ENCODE assay signal across 25 cellular contexts in the genomic region with DNA sequence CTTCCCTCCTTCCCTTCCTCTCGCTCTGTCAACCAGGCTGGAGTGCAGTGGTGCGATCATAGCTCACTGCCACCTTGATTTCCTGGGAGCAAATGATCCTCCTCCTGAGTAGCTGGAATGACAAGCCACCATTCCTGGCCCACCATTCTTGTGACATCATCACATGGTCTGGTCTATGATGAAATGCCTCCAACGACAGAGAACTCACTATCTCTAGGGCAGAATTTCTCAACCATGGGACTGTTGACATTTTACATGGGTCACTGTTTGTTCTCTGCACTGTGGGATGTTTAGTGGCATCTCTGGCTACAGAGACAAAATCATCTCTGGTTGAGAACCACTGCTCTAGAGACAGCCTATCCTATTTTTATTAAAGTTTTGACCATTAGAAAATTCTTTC. TPM values are rescaled to one million over a fixed set of nuclear protein-coding genes. Genes with fewer than 3 reads are reported as not detected.
DNase-seq lines count a peak whose midpoint lies in the region; ATAC-seq and TF ChIP-seq lines count a peak whose summit lies in the region.
"Had no signal": no experiment of that assay in that cellular context is flagged by ENCODE, and none has a peak within 500 bp of the region (broad histone marks: within the 10 kb centered on the region; RNA-seq: fewer than 3 reads in every experiment).

No MANE protein-coding gene starts in this region.

- peak overlapping the region; percentile 41 to 50 for H3K27ac Mint-ChIP-seq in effector memory CD8-positive, alpha-beta T cell
- H3K27ac Mint-ChIP-seq: activated naive CD8-positive, alpha-beta T cell; stimulated activated effector memory CD8-positive, alpha-beta T cell treated with anti-CD3 and anti-CD28 coated beads, Interleukin-12 subunit alpha, Interleukin-12 subunit beta, amount 100 ng/mL, for 72 hours had no signal

- H3K27me3 Mint-ChIP-seq in effector memory CD8-positive, alpha-beta T cell: no peaks in the 10 kb centered on the region
- H3K27me3 Mint-ChIP-seq: activated naive CD8-positive, alpha-beta T cell; CD4-positive, alpha-beta memory T cell; naive B cell had no signal

- H3K36me3 ChIP-seq in neutrophil: no peaks in the 10 kb centered on the region
- H3K36me3 ChIP-seq in testis (ENCODE audit: low read depth, missing control alignments): no peaks in the 10 kb centered on the region
- H3K36me3 ChIP-seq: ascending aorta had no signal

- H3K36me3 Mint-ChIP-seq in effector memory CD8-positive, alpha-beta T cell (ENCODE audit: insufficient read depth): peaks cover 3% of the 10 kb centered on the region

- H3K27ac ChIP-seq in neutrophil (peak overlapping the region; percentile 85), testis (no peak overlapping the region)
- H3K27ac ChIP-seq: ascending aorta, epithelial cell of prostate had no signal

- TF ChIP-seq CTCF in NB4 (IDR thresholded peaks at IDR 0.05; ENCODE audit: low read depth, low read length) (no peak), neutrophil (IDR thresholded peaks at IDR 0.05) (no peak), testis (IDR thresholded peaks at IDR 0.05) (no peak)

- no peak overlapping the region for H3K4me3 Mint-ChIP-seq in effector memory CD8-positive, alpha-beta T cell
- H3K4me3 Mint-ChIP-seq: activated naive CD8-positive, alpha-beta T cell; CD4-positive, alpha-beta memory T cell; stimulated activated effector memory CD8-positive, alpha-beta T cell treated with anti-CD3 and anti-CD28 coated beads, Interleukin-12 subunit alpha, Interleukin-12 subunit beta, amount 100 ng/mL, for 72 hours had no signal

- H3K4me3 ChIP-seq in NB4 (ENCODE audit: low read depth, low read length): no peak overlapping the region
- H3K4me3 ChIP-seq in neutrophil (ENCODE audit: low read depth in 1 of 2, low read length in 1 of 2): peak overlapping the region; percentile 17 to 25
- no peak overlapping the region for H3K4me3 ChIP-seq in testis
- H3K4me3 ChIP-seq: ascending aorta, smooth muscle cell had no signal

- 85 to 93% methylated on average over 3 of the region's 3 CpGs for WGBS in testis, 2 donors

- H3K9me3 ChIP-seq in neutrophil: no peaks in the 10 kb centered on the region
- no peaks in the 10 kb centered on the region for H3K9me3 ChIP-seq in testis
- H3K9me3 ChIP-seq: ascending aorta had no signal

- peaks cover 26 to 42% of the 10 kb centered on the region in 2 donors for H3K4me1 Mint-ChIP-seq in effector memory CD8-positive, alpha-beta T cell (ENCODE audit: low read depth in 2 of 2)

- no peak for ATAC-seq in effector memory CD8-positive, alpha-beta T cell (replicated peaks)
- ATAC-seq: left lobe of liver; SK-N-SH treated with all-trans-retinoic acid at 6 μM for 48 hours; stimulated activated effector memory CD8-positive, alpha-beta T cell treated with anti-CD3 and anti-CD28 coated beads, Interleukin-12 subunit alpha, Interleukin-12 subunit beta, amount 100 ng/mL, for 72 hours had no signal

- H3K9me3 Mint-ChIP-seq in effector memory CD8-positive, alpha-beta T cell: no peaks in the 10 kb centered on the region
- H3K9me3 Mint-ChIP-seq: naive B cell; stimulated activated effector memory CD8-positive, alpha-beta T cell treated with anti-CD3 and anti-CD28 coated beads, Interleukin-12 subunit alpha, Interleukin-12 subunit beta, amount 100 ng/mL, for 72 hours had no signal

- DNase-seq in HuH-7 (ENCODE audit: low spot score) (peak; percentile 32), NB4 (ENCODE audit: low read depth) (peak; percentile 39), pons (ENCODE audit: low spot score) (no peak), testis (no peak)
- no peak for DNase-seq in effector memory CD8-positive, alpha-beta T cell
- no peak for DNase-seq in activated CD4-positive, alpha-beta T cell treated with anti-CD3 and anti-CD28 coated beads for 48 hours
- DNase-seq: activated CD4-positive, alpha-beta T cell treated with anti-CD3 and anti-CD28 coated beads, Interleukin-2, amount 50 U/mL, for 4 hours; activated CD8-positive, alpha-beta memory T cell treated with anti-CD3 and anti-CD28 coated beads, Interleukin-2, amount 50 U/mL, for 4 hours; CD4-positive, alpha-beta memory T cell; central memory CD4-positive, alpha-beta T cell; foreskin melanocyte; HCEC 1CT; naive B cell; NCI-H1436 treated with DMSO at 0.1 percent for 48 hours; NCI-H510A treated with DMSO at 0.1 percent for 48 hours; NK-92 treated with Interleukin-12 subunit alpha and Interleukin-12 subunit beta, amount 100 ng/mL, for 24 hours; occipital lobe had no signal

- H3K27me3 ChIP-seq in neutrophil (no peaks in the 10 kb centered on the region), testis (no peaks in the 10 kb centered on the region)
- H3K27me3 ChIP-seq: ascending aorta had no signal

- TF ChIP-seq POLR2A in NB4 (IDR thresholded peaks at IDR 0.05; ENCODE audit: extremely low read depth, insufficient read length): no peak
- no peak for TF ChIP-seq POLR2A in testis (IDR thresholded peaks at IDR 0.05)

- peaks cover 36 to 47% of the 10 kb centered on the region in 2 experiments for H3K4me1 ChIP-seq in neutrophil (ENCODE audit: control insufficient read depth in 1 of 2, insufficient read depth in 1 of 2, low read depth in 1 of 2, low read length in 1 of 2)
- no peaks in the 10 kb centered on the region for H3K4me1 ChIP-seq in testis
- H3K4me1 ChIP-seq: ascending aorta had no signal

- intact Hi-C loops in testis (cut with DNase I; ENCODE audit: low total_unique reads): no loop called here

RNA-seq across cellular contexts. Expression of a gene that starts 9.7 kb away (rescaled TPM):
- 10 to 100 TPM; 49.2 to 52.0 TPM for total RNA-seq in testis
- 44.7 TPM for polyA plus RNA-seq in testis (ENCODE audit: insufficient read depth, low read depth, low replicate concordance)

Comparison
In these comparisons a context has a peak if more than half of its experiments do, and no peak if none do; other contexts are left out.
1. DNase-seq: peak in HuH-7 (single experiment) and NB4 (single experiment); none in effector memory CD8-positive, alpha-beta T cell (0 of 3), activated CD4-positive, alpha-beta T cell treated with anti-CD3 and anti-CD28 coated beads for 48 hours (single experiment), pons (single experiment) and testis (single experiment).
2. H3K4me3 ChIP-seq: peak in neutrophil (2 of 2); none in NB4 (single experiment) and testis (0 of 2).